ENCODE assay signal across 22 cellular contexts in the genomic region with DNA sequence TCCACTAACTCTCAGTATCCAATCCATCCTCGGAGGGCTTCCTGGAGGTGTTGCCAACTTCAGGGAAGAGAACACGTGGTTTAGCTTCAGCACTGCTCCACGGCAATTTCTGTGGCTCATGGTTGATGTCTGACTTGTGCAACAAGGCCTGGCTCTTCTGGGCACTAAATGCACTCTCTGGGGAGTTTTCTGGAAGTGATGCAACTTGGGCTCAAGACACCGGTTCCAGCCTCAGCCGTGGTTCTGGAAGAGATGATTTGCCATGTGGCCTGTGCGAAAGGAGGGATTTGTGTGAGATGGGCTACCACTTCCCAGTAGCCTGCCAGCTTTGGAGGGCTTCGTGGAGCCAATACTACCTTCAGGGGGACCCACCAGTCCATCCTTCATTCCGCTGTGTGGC.
DNase-seq lines count a peak whose midpoint lies in the region; ATAC-seq and TF ChIP-seq lines count a peak whose summit lies in the region.
"Had no signal": no experiment of that assay in that cellular context is flagged by ENCODE, and none has a peak within 500 bp of the region (broad histone marks: within the 10 kb centered on the region; RNA-seq: fewer than 3 reads in every experiment).

No MANE protein-coding gene starts in this region.

- H3K27me3 ChIP-seq in BE2C (no peaks in the 10 kb centered on the region), esophagus muscularis mucosa (peaks cover 0 to 25% (median 0%) of the 10 kb centered on the region in 4 donors), ovary (no peaks in the 10 kb centered on the region), trophoblast cell (ENCODE audit: insufficient read depth, low read length) (no peaks in the 10 kb centered on the region)
- H3K27me3 ChIP-seq: Peyer's patch, thyroid gland had no signal

- no peak overlapping the region for H3K18ac ChIP-seq in trophoblast cell (ENCODE audit: low read length)

- ATAC-seq in WTC11, result no peak
- ATAC-seq in effector memory CD8-positive, alpha-beta T cell (replicated peaks), result no peak
- ATAC-seq: activated CD4-positive, alpha-beta T cell treated with anti-CD3 and anti-CD28 coated beads for 36 hours; esophagus mucosa; stimulated activated naive B cell treated with anti-CD40 and anti-IgM and Interleukin-4, amounts not matched to agents 10 μg/mL and 1 μg/mL and 100 μg/mL, for 72 hours had no signal

- H3K4me1 ChIP-seq in BE2C (no peaks in the 10 kb centered on the region), esophagus muscularis mucosa (no peaks in the 10 kb centered on the region), ovary (ENCODE audit: insufficient read depth) (no peaks in the 10 kb centered on the region), trophoblast cell (ENCODE audit: control insufficient read depth in 1 of 2, insufficient read depth in 2 of 2, low read length in 2 of 2) (no peaks in the 10 kb centered on the region)
- H3K4me1 ChIP-seq: Peyer's patch, thyroid gland had no signal

- no peak overlapping the region for H4K8ac ChIP-seq in trophoblast cell (ENCODE audit: low read depth, low read length)

- no peak overlapping the region for H2BK120ac ChIP-seq in trophoblast cell (ENCODE audit: insufficient read depth, low read length, poor library complexity)

- no peaks in the 10 kb centered on the region for H3K79me1 ChIP-seq in trophoblast cell (ENCODE audit: low read length)

- CTCF ChIA-PET in WTC11 (lab: Charles Lee), result no interaction called here

- H3K79me2 ChIP-seq in trophoblast cell (ENCODE audit: control insufficient read depth, insufficient read depth, low read length, poor library complexity), result no peaks in the 10 kb centered on the region

- peaks cover 72% of the 10 kb centered on the region for H3K36me3 Mint-ChIP-seq in WTC11
- no peaks in the 10 kb centered on the region for H3K36me3 Mint-ChIP-seq in effector memory CD8-positive, alpha-beta T cell (ENCODE audit: insufficient read depth)
- H3K36me3 Mint-ChIP-seq: activated naive CD8-positive, alpha-beta T cell; stimulated activated naive B cell treated with anti-CD40 and anti-IgM and Interleukin-4, amounts not matched to agents 10 μg/mL and 1 μg/mL and 100 μg/mL, for 72 hours had no signal

- no peak overlapping the region for H3K4me3 Mint-ChIP-seq in WTC11
- no peak overlapping the region for H3K4me3 Mint-ChIP-seq in effector memory CD8-positive, alpha-beta T cell
- H3K4me3 Mint-ChIP-seq: activated CD4-positive, alpha-beta T cell treated with anti-CD3 and anti-CD28 coated beads for 36 hours; activated naive CD8-positive, alpha-beta T cell; activated T-helper 1 cell treated with anti-CD3 and anti-CD28 coated beads, Interleukin-12 subunit alpha, Interleukin-12 subunit beta, Interleukin-2, Interleukin-4 antibody, amounts not matched to agents 30 ng/mL and 10 ng/mL and 1 ng/mL, durations not matched to agents 14 hours and 24 hours and 36 hours; stimulated activated naive B cell treated with anti-CD40 and anti-IgM and Interleukin-4, amounts not matched to agents 10 μg/mL and 1 μg/mL and 100 μg/mL, for 72 hours had no signal

- intact Hi-C loops in esophagus muscularis mucosa (cut with DNase I), result no loop called here
- intact Hi-C loops in ovary (cut with DNase I), result no loop called here

- TF ChIP-seq EP300 in esophagus muscularis mucosa (IDR thresholded peaks at IDR 0.05) (no peak), ovary (IDR thresholded peaks at IDR 0.05) (no peak)

- H4K91ac ChIP-seq in trophoblast cell (ENCODE audit: low read depth, low read length), result no peak overlapping the region

- H3K4ac ChIP-seq in trophoblast cell (ENCODE audit: low read depth, low read length), result no peak overlapping the region

- H3K9ac ChIP-seq in trophoblast cell (ENCODE audit: low read length), result no peak overlapping the region

- DNase-seq in BE2C (peak; percentile 3), WTC11 (ENCODE audit: low spot score) (peak; percentile 3), esophagus muscularis mucosa (ENCODE audit: extremely low spot score) (peak; percentile 86), ovary (peak in 3 of 5 donors; percentile 2 to 6 (median 5)), cerebellar nuclear complex (lab: John Stamatoyannopoulos, UW) (no peak), trophoblast cell (no peak)
- DNase-seq in effector memory CD8-positive, alpha-beta T cell, result no peak
- DNase-seq in stimulated activated CD4-positive, alpha-beta T cell treated with anti-CD3 and anti-CD28 coated beads, Interleukin-4, amount 100 ng/mL, for 24 hours, result no peak
- DNase-seq: activated CD4-positive, alpha-beta T cell treated with anti-CD3 and anti-CD28 coated beads for 36 hours; effector memory CD4-positive, alpha-beta T cell; glutamatergic neuron; KBM-7; NCI-H1436 treated with DMSO at 0.1 percent for 48 hours; NCI-H510A treated with DMSO at 0.1 percent for 48 hours; stimulated activated CD4-positive, alpha-beta T cell treated with anti-CD3 and anti-CD28 coated beads, Interleukin-4, amount 100 ng/mL, for 1 hour; stimulated activated naive B cell treated with anti-CD40 and anti-IgM and Interleukin-4, amounts not matched to agents 10 μg/mL and 1 μg/mL and 100 μg/mL, for 72 hours; T-helper 1 cell; thyroid gland had no signal

- no peak overlapping the region for H2AK5ac ChIP-seq in trophoblast cell (ENCODE audit: low read length)

- TF ChIP-seq CTCF in BE2C (IDR thresholded peaks at IDR 0.05; ENCODE audit: low read depth, low read length) (no peak), WTC11 (IDR thresholded peaks at IDR 0.05) (no peak), esophagus muscularis mucosa (IDR thresholded peaks at IDR 0.05) (no peak), ovary (IDR thresholded peaks at IDR 0.05) (no peak)

- no peak overlapping the region for H3K27ac Mint-ChIP-seq in WTC11
- H3K27ac Mint-ChIP-seq in effector memory CD8-positive, alpha-beta T cell, result no peak overlapping the region
- H3K27ac Mint-ChIP-seq: activated CD4-positive, alpha-beta T cell treated with anti-CD3 and anti-CD28 coated beads for 36 hours; activated naive CD8-positive, alpha-beta T cell; activated T-helper 1 cell treated with anti-CD3 and anti-CD28 coated beads, Interleukin-12 subunit alpha, Interleukin-12 subunit beta, Interleukin-2, Interleukin-4 antibody, amounts not matched to agents 30 ng/mL and 10 ng/mL and 1 ng/mL, durations not matched to agents 14 hours and 24 hours and 36 hours; stimulated activated naive B cell treated with anti-CD40 and anti-IgM and Interleukin-4, amounts not matched to agents 10 μg/mL and 1 μg/mL and 100 μg/mL, for 72 hours had no signal

- H2BK5ac ChIP-seq in trophoblast cell (ENCODE audit: low read depth, low read length, poor library complexity), result no peak overlapping the region

- no peaks in the 10 kb centered on the region for H3K9me3 ChIP-seq in BE2C
- no peaks in the 10 kb centered on the region for H3K9me3 ChIP-seq in esophagus muscularis mucosa
- H3K9me3 ChIP-seq in ovary, result no peaks in the 10 kb centered on the region
- H3K9me3 ChIP-seq in trophoblast cell (ENCODE audit: insufficient read depth, low read depth, low read length), result peaks cover 33% of the 10 kb centered on the region
- H3K9me3 ChIP-seq: Peyer's patch, thyroid gland had no signal

- H3K4me2 ChIP-seq in trophoblast cell (ENCODE audit: low read length), result no peak overlapping the region

- no peak overlapping the region for H3K23ac ChIP-seq in trophoblast cell (ENCODE audit: low read length)

- H3K4me1 Mint-ChIP-seq in WTC11, result no peaks in the 10 kb centered on the region
- no peaks in the 10 kb centered on the region for H3K4me1 Mint-ChIP-seq in effector memory CD8-positive, alpha-beta T cell (ENCODE audit: low read depth in 2 of 2)
- H3K4me1 Mint-ChIP-seq: activated CD4-positive, alpha-beta T cell treated with anti-CD3 and anti-CD28 coated beads for 36 hours; stimulated activated naive B cell treated with anti-CD40 and anti-IgM and Interleukin-4, amounts not matched to agents 10 μg/mL and 1 μg/mL and 100 μg/mL, for 72 hours had no signal

- no peak overlapping the region for H3K14ac ChIP-seq in trophoblast cell (ENCODE audit: low read length)

- no peaks in the 10 kb centered on the region for H3K27me3 Mint-ChIP-seq in WTC11 (ENCODE audit: low read depth)
- H3K27me3 Mint-ChIP-seq in effector memory CD8-positive, alpha-beta T cell, result peaks cover 26 to 77% of the 10 kb centered on the region in 2 donors

- H4K12ac ChIP-seq in trophoblast cell (ENCODE audit: low read depth, low read length), result no peak overlapping the region

- H2BK12ac ChIP-seq in trophoblast cell (ENCODE audit: low read length), result no peak overlapping the region

- WGBS in esophagus muscularis mucosa, result 87% methylated on average over 7 of the region's 8 CpGs
- 92 to 95% (median 94%) methylated on average over 8 of the region's 8 CpGs for WGBS in ovary, 3 donors
- no CpG with 5 or more reads among the region's 8 CpGs for WGBS in trophoblast cell (ENCODE audit: extremely low coverage, insufficient coverage, insufficient read length)

- H3K9me3 Mint-ChIP-seq in WTC11, result peaks cover 65% of the 10 kb centered on the region
- peaks cover 7 to 16% of the 10 kb centered on the region in 2 donors for H3K9me3 Mint-ChIP-seq in effector memory CD8-positive, alpha-beta T cell
- H3K9me3 Mint-ChIP-seq: activated T-helper 1 cell treated with anti-CD3 and anti-CD28 coated beads, Interleukin-12 subunit alpha, Interleukin-12 subunit beta, Interleukin-2, Interleukin-4 antibody, amounts not matched to agents 30 ng/mL and 10 ng/mL and 1 ng/mL, durations not matched to agents 14 hours and 24 hours and 36 hours had no signal

- H3K27ac ChIP-seq in esophagus muscularis mucosa (replicated peaks in 1 of 4) (no peak overlapping the region), ovary (no peak overlapping the region), trophoblast cell (ENCODE audit: low read depth, low read length) (no peak overlapping the region)
- H3K27ac ChIP-seq: Peyer's patch, thyroid gland had no signal

- TF ChIP-seq POLR2A in esophagus muscularis mucosa (IDR thresholded peaks at IDR 0.05; ENCODE audit: low read depth) (no peak), ovary (IDR thresholded peaks at IDR 0.05) (no peak)

- POLR2A ChIA-PET in WTC11 (lab: Charles Lee), result no interaction called here

- H3K36me3 ChIP-seq in BE2C (peaks cover 74% of the 10 kb centered on the region), esophagus muscularis mucosa (no peaks in the 10 kb centered on the region), ovary (no peaks in the 10 kb centered on the region), trophoblast cell (ENCODE audit: control insufficient read depth in 1 of 2, insufficient read depth in 2 of 2, low read length in 2 of 2) (no peaks in the 10 kb centered on the region)
- H3K36me3 ChIP-seq: Peyer's patch, thyroid gland had no signal

- no peak overlapping the region for H2AFZ ChIP-seq in trophoblast cell (ENCODE audit: insufficient read depth, low read length, poor library complexity)

- H3K4me3 ChIP-seq in BE2C (ENCODE audit: low read depth, low read length) (no peak overlapping the region), esophagus muscularis mucosa (no peak overlapping the region), ovary (no peak overlapping the region), trophoblast cell (ENCODE audit: low read depth, low read length) (no peak overlapping the region)
- H3K4me3 ChIP-seq: Peyer's patch, thyroid gland had no signal

TF ChIP-seq in WTC11, 78 proteins besides CTCF, POLR2A, EP300 and RAD21 (continues in another document):
- no peak for TF ChIP-seq SP1 (CRISPR knock-in tag; conservative IDR thresholded peaks at IDR 0.05)

Comparison
In these comparisons a context has a peak if more than half of its experiments do, and no peak if none do; other contexts are left out.
1. DNase-seq: peak in BE2C (single experiment), WTC11 (single experiment), esophagus muscularis mucosa (single experiment) and ovary (3 of 5); none in cerebellar nuclear complex (0 of 2), trophoblast cell (0 of 2), effector memory CD8-positive, alpha-beta T cell (0 of 3) and stimulated activated CD4-positive, alpha-beta T cell treated with anti-CD3 and anti-CD28 coated beads, Interleukin-4, amount 100 ng/mL, for 24 hours (single experiment).